ENCODE assay signal across 10 cellular contexts in the genomic region with DNA sequence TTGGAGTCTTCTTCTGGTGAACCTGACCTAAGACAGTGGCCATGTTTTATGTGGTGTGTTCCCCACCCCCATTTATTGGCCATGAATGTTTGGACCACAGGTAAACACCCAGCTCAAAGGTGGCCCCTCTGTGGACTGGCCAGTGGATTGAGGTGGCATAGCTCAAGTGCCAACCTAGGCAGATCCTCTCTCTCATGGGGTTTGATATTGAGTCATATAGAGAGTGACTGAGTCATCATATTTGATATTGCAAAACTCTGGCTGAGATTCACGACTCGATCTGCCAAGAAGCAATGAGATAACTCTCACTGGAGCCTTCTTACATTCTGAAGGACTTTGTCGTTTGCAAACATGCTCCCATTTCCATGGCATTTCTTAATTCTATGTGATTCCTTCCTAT. TPM values are rescaled to one million over a fixed set of nuclear protein-coding genes. Genes with fewer than 3 reads are reported as not detected.
A peak's percentile ranks its signal among the peaks of the same experiment; 100 is the strongest.
DNase-seq lines count a peak whose midpoint lies in the region; ATAC-seq, FAIRE-seq and TF ChIP-seq lines count a peak whose summit lies in the region.
"Had no signal": no experiment of that assay in that cellular context is flagged by ENCODE, and none has a peak within 500 bp of the region (broad histone marks: within the 10 kb centered on the region; RNA-seq: fewer than 3 reads in every experiment).

No MANE protein-coding gene starts in this region.

- H3K4me3 ChIP-seq in astrocyte (ENCODE audit: insufficient read depth, low read depth, low read length) (no peak overlapping the region), right atrium auricular region (no peak overlapping the region), stomach smooth muscle (ENCODE audit: low read length in 2 of 2) (no peak overlapping the region), spleen (no peak overlapping the region)

- no peak for TF ChIP-seq POLR2A in spleen (IDR thresholded peaks at IDR 0.05)

- no peaks in the 10 kb centered on the region for H3K4me1 ChIP-seq in astrocyte (ENCODE audit: insufficient read depth, low read length)
- H3K4me1 ChIP-seq in right atrium auricular region, result peaks cover 0 to 9% of the 10 kb centered on the region in 2 donors
- peaks cover 10% of the 10 kb centered on the region for H3K4me1 ChIP-seq in stomach smooth muscle (ENCODE audit: control insufficient read depth, insufficient read depth, low read length)
- H3K4me1 ChIP-seq in spleen, result no peaks in the 10 kb centered on the region

- no peak overlapping the region for H3K4me3 Mint-ChIP-seq in astrocyte (ENCODE audit: unreplicated experiment)
- no peak overlapping the region for H3K4me3 Mint-ChIP-seq in T-helper 2 cell treated with Interferon-gamma antibody and Interleukin-4, amounts not matched to agents 5 μg/mL and 100 μg/mL, for 36 hours
- H3K4me3 Mint-ChIP-seq: activated CD4-positive, alpha-beta T cell treated with anti-CD3 and anti-CD28 coated beads for 36 hours; activated naive CD4-positive, alpha-beta T cell treated with anti-CD3 and anti-CD28 coated beads, Interleukin-2, amount 10 ng/mL, durations not matched to agents 7 days and 5 days had no signal

- no peaks in the 10 kb centered on the region for H3K79me2 ChIP-seq in astrocyte (ENCODE audit: insufficient read depth, low read length)

- H2AFZ ChIP-seq in astrocyte (ENCODE audit: low read depth, low read length), result no peak overlapping the region

- H4K20me1 ChIP-seq in astrocyte (ENCODE audit: insufficient read depth, low read length), result no peaks in the 10 kb centered on the region

- H3K36me3 Mint-ChIP-seq in astrocyte (ENCODE audit: low read depth, unreplicated experiment), result no peaks in the 10 kb centered on the region
- H3K36me3 Mint-ChIP-seq in T-helper 2 cell treated with Interferon-gamma antibody and Interleukin-4, amounts not matched to agents 5 μg/mL and 100 μg/mL, for 36 hours (ENCODE audit: low read depth), result no peaks in the 10 kb centered on the region
- H3K36me3 Mint-ChIP-seq: activated naive CD4-positive, alpha-beta T cell treated with anti-CD3 and anti-CD28 coated beads, Interleukin-2, amount 10 ng/mL, durations not matched to agents 7 days and 5 days had no signal

- H3K9ac ChIP-seq in astrocyte (ENCODE audit: low read length), result no peak overlapping the region
- no peak overlapping the region for H3K9ac ChIP-seq in stomach smooth muscle (ENCODE audit: low read length in 2 of 2)

- FAIRE-seq in astrocyte (lab: Jason Lieb, UNC), result peak; percentile 13

- H3K27me3 Mint-ChIP-seq in astrocyte (ENCODE audit: low read depth, unreplicated experiment), result peaks cover 2% of the 10 kb centered on the region
- H3K27me3 Mint-ChIP-seq in T-helper 2 cell treated with Interferon-gamma antibody and Interleukin-4, amounts not matched to agents 5 μg/mL and 100 μg/mL, for 36 hours (ENCODE audit: low read depth), result peaks cover 10% of the 10 kb centered on the region
- H3K27me3 Mint-ChIP-seq: activated naive CD4-positive, alpha-beta T cell treated with anti-CD3 and anti-CD28 coated beads, Interleukin-2, amount 10 ng/mL, durations not matched to agents 7 days and 5 days had no signal

- ATAC-seq in HG03139 (IDR thresholded peaks at IDR 0.05; ENCODE audit: unreplicated experiment) (no peak), HG02884 (IDR thresholded peaks at IDR 0.05; ENCODE audit: unreplicated experiment) (no peak)
- ATAC-seq: activated CD4-positive, alpha-beta T cell treated with anti-CD3 and anti-CD28 coated beads for 36 hours had no signal

- H3K27ac ChIP-seq in astrocyte (ENCODE audit: low read depth, low read length) (no peak overlapping the region), right atrium auricular region (peak overlapping the region; percentile 11 to 23), stomach smooth muscle (ENCODE audit: low read length) (peak overlapping the region; percentile 90), spleen (no peak overlapping the region)

- peak; percentile 84 for DNase-seq in HCEC 1CT
- peak; percentile 59 for DNase-seq in astrocyte (ENCODE audit: low read depth)
- peak; percentile 64 for DNase-seq in right atrium auricular region (ENCODE audit: low spot score)
- no peak for DNase-seq in T-helper 2 cell treated with Interferon-gamma antibody and Interleukin-4, amounts not matched to agents 5 μg/mL and 100 μg/mL, for 36 hours (ENCODE audit: low spot score)
- DNase-seq in spleen, result no peak
- DNase-seq: activated CD4-positive, alpha-beta T cell treated with anti-CD3 and anti-CD28 coated beads for 36 hours; activated naive CD4-positive, alpha-beta T cell treated with anti-CD3 and anti-CD28 coated beads, Interleukin-2, amount 10 ng/mL, durations not matched to agents 7 days and 5 days had no signal

- no peaks in the 10 kb centered on the region for H3K36me3 ChIP-seq in astrocyte (ENCODE audit: insufficient read depth, low read length)
- no peaks in the 10 kb centered on the region for H3K36me3 ChIP-seq in right atrium auricular region
- no peaks in the 10 kb centered on the region for H3K36me3 ChIP-seq in stomach smooth muscle (ENCODE audit: control insufficient read depth in 2 of 2, insufficient read depth in 2 of 2, low read length in 2 of 2)
- no peaks in the 10 kb centered on the region for H3K36me3 ChIP-seq in spleen

- no peak for TF ChIP-seq CTCF in astrocyte (IDR thresholded peaks at IDR 0.05; ENCODE audit: insufficient read depth, low read depth, low read length)
- TF ChIP-seq CTCF in right atrium auricular region (IDR thresholded peaks at IDR 0.05), result no peak
- no peak for TF ChIP-seq CTCF in spleen (IDR thresholded peaks at IDR 0.05 in 8 of 11, conservative IDR thresholded peaks at IDR 0.05 in 3 of 11)

- no peak overlapping the region for H3K27ac Mint-ChIP-seq in astrocyte (ENCODE audit: unreplicated experiment)
- H3K27ac Mint-ChIP-seq in T-helper 2 cell treated with Interferon-gamma antibody and Interleukin-4, amounts not matched to agents 5 μg/mL and 100 μg/mL, for 36 hours, result no peak overlapping the region
- H3K27ac Mint-ChIP-seq: activated CD4-positive, alpha-beta T cell treated with anti-CD3 and anti-CD28 coated beads for 36 hours; activated naive CD4-positive, alpha-beta T cell treated with anti-CD3 and anti-CD28 coated beads, Interleukin-2, amount 10 ng/mL, durations not matched to agents 7 days and 5 days had no signal

- intact Hi-C loops in spleen (cut with DNase I; ENCODE audit: low total_unique reads), result no loop called here

- peaks cover 2% of the 10 kb centered on the region for H3K27me3 ChIP-seq in astrocyte (ENCODE audit: insufficient read depth, low read length)
- H3K27me3 ChIP-seq in right atrium auricular region, result no peaks in the 10 kb centered on the region
- no peaks in the 10 kb centered on the region for H3K27me3 ChIP-seq in stomach smooth muscle (ENCODE audit: control insufficient read depth in 1 of 2, insufficient read depth in 2 of 2, low read length in 2 of 2)
- peaks cover 0 to 25% (median 0%) of the 10 kb centered on the region in 7 donors for H3K27me3 ChIP-seq in spleen (replicated peaks in 1 of 7)

- H3K9me3 Mint-ChIP-seq in astrocyte (ENCODE audit: unreplicated experiment), result peaks cover 7% of the 10 kb centered on the region
- H3K9me3 Mint-ChIP-seq in T-helper 2 cell treated with Interferon-gamma antibody and Interleukin-4, amounts not matched to agents 5 μg/mL and 100 μg/mL, for 36 hours, result no peaks in the 10 kb centered on the region
- H3K9me3 Mint-ChIP-seq: activated naive CD4-positive, alpha-beta T cell treated with anti-CD3 and anti-CD28 coated beads, Interleukin-2, amount 10 ng/mL, durations not matched to agents 7 days and 5 days had no signal

- peaks cover under 1% of the 10 kb centered on the region for H3K4me1 Mint-ChIP-seq in astrocyte (ENCODE audit: low read depth, unreplicated experiment)
- H3K4me1 Mint-ChIP-seq in T-helper 2 cell treated with Interferon-gamma antibody and Interleukin-4, amounts not matched to agents 5 μg/mL and 100 μg/mL, for 36 hours (ENCODE audit: low read depth), result no peaks in the 10 kb centered on the region
- H3K4me1 Mint-ChIP-seq: activated CD4-positive, alpha-beta T cell treated with anti-CD3 and anti-CD28 coated beads for 36 hours; activated naive CD4-positive, alpha-beta T cell treated with anti-CD3 and anti-CD28 coated beads, Interleukin-2, amount 10 ng/mL, durations not matched to agents 7 days and 5 days had no signal

- H3K9me3 ChIP-seq in astrocyte (ENCODE audit: insufficient read depth, low read depth, low read length) (no peaks in the 10 kb centered on the region), right atrium auricular region (no peaks in the 10 kb centered on the region), stomach smooth muscle (ENCODE audit: control insufficient read depth in 2 of 2, low read length in 2 of 2) (no peaks in the 10 kb centered on the region), spleen (no peaks in the 10 kb centered on the region)

- no peak overlapping the region for H3K4me2 ChIP-seq in astrocyte (ENCODE audit: low read length)

- WGBS in spleen, 5 donors, result 56 to 82% (median 60%) methylated on average over 3 of the region's 3 CpGs

RNA-seq across cellular contexts. Expression of a gene that starts 10.5 kb away (rescaled TPM):
- total RNA-seq in astrocyte, result not detected in 2 replicates
- not detected for total RNA-seq in right atrium auricular region
- total RNA-seq in spleen, result 1 to 10 TPM in 2 of 7 donors, under 1 TPM in 3, not detected in 2; 0.27 to 2.2 (median 0.47) TPM
- under 1 TPM; 0.10 to 0.78 (median 0.27) TPM for polyA plus RNA-seq in spleen
- total RNA-seq: activated CD4-positive, alpha-beta T cell treated with anti-CD3 and anti-CD28 coated beads for 36 hours had no signal

Comparison
In these comparisons a context has a peak if more than half of its experiments do, and no peak if none do; other contexts are left out.
1. DNase-seq: peak in HCEC 1CT (single experiment), astrocyte (single experiment) and right atrium auricular region (single experiment); none in T-helper 2 cell treated with Interferon-gamma antibody and Interleukin-4, amounts not matched to agents 5 μg/mL and 100 μg/mL, for 36 hours (single experiment) and spleen (single experiment).
2. H3K27ac ChIP-seq: peak in right atrium auricular region (2 of 2) and stomach smooth muscle (single experiment); none in astrocyte (single experiment) and spleen (0 of 8).